Comparison of ENCODE assay signal across 1 cellular context in genomic region chr10:100374137-100374655, GRCh38.
TF ChIP-seq lines count a peak whose summit lies in the region.

No MANE protein-coding gene starts in this region.

TF ChIP-seq in H1, 55 proteins besides CTCF, POLR2A, EP300 and RAD21:
- TF ChIP-seq PHF8 (conservative IDR thresholded peaks at IDR 0.05; ENCODE audit: low read depth, low read length) (0 out of 2 replicates have a peak, but pooled peaks have one; percentile 12), RFX5 (IDR thresholded peaks at IDR 0.05; ENCODE audit: borderline replicate concordance, low read depth, low read length) (no peak), TBP (IDR thresholded peaks at IDR 0.05; ENCODE audit: low read depth, low read length) (peak; percentile 33; the same call in 1 of the 2 replicates), POLR2AphosphoS5 (IDR thresholded peaks at IDR 0.05; ENCODE audit: low read depth, low read length) (peak; percentile 36; the same call in 1 of the 2 replicates)
